In the genomic region with DNA sequence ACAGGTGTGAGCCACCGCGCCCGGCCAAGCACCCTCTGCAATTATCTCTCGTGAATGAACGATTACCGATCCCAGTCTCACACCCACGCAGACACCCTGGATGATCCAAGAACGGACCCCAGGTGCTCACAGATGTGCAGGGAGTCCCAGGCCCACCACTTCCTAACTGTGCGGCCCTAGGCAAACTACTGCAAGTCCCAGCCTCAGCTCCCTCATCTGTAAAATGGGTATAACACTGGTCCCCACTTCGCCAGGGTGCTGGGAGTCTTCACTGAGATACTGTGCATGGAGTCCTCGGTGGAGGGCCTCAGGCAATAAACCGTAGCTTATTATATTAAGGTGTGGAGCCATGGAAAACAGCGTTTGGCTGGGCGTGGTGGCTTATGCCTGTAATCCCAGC, we compare ENCODE assay signal across 26 cellular contexts.
"Had no signal": no experiment of that assay in that cellular context is flagged by ENCODE, and none has a peak within 500 bp of the region (broad histone marks: within the 10 kb centered on the region; RNA-seq: fewer than 3 reads in every experiment).

No MANE protein-coding gene starts in this region.

- H3K27ac ChIP-seq: brain microvascular endothelial cell, cardiac muscle cell had no signal

- H3K4me3 ChIP-seq: cardiac muscle cell had no signal

- FAIRE-seq: TTC549 had no signal

- H3K4me3 Mint-ChIP-seq: activated CD4-positive, alpha-beta memory T cell treated with anti-CD3 and anti-CD28 coated beads, Interleukin-2, amount 10 ng/mL, durations not matched to agents 7 days and 5 days; activated CD4-positive, alpha-beta T cell treated with anti-CD3 and anti-CD28 coated beads for 36 hours; activated naive CD4-positive, alpha-beta T cell treated with anti-CD3 and anti-CD28 coated beads, Interleukin-2, amount 10 ng/mL, durations not matched to agents 7 days and 5 days; activated naive CD8-positive, alpha-beta T cell treated with anti-CD3 and anti-CD28 coated beads for 36 hours; T-helper 1 cell treated with Interleukin-12 subunit alpha and Interleukin-12 subunit beta and Interleukin-4 antibody, amounts not matched to agents 30 μg/mL and 1 μg/mL, for 36 hours had no signal

- H3K9me3 Mint-ChIP-seq: activated CD4-positive, alpha-beta memory T cell treated with anti-CD3 and anti-CD28 coated beads, Interleukin-2, amount 10 ng/mL, durations not matched to agents 7 days and 5 days; activated naive CD4-positive, alpha-beta T cell treated with anti-CD3 and anti-CD28 coated beads, Interleukin-2, amount 10 ng/mL, durations not matched to agents 7 days and 5 days; activated naive CD8-positive, alpha-beta T cell treated with anti-CD3 and anti-CD28 coated beads for 36 hours; activated T-helper 2 cell treated with anti-CD3 and anti-CD28 coated beads, Interferon-gamma antibody, Interleukin-2, Interleukin-4, amounts not matched to agents 10 μg/mL and 5 μg/mL and 100 μg/mL, durations not matched to agents 14 hours and 24 hours and 36 hours; T-helper 1 cell treated with Interleukin-12 subunit alpha and Interleukin-12 subunit beta and Interleukin-4 antibody, amounts not matched to agents 30 μg/mL and 1 μg/mL, for 36 hours had no signal

- H3K27me3 ChIP-seq: brain microvascular endothelial cell, cardiac muscle cell had no signal

- H3K4me1 Mint-ChIP-seq: activated CD4-positive, alpha-beta memory T cell treated with anti-CD3 and anti-CD28 coated beads, Interleukin-2, amount 10 ng/mL, durations not matched to agents 7 days and 5 days; activated CD4-positive, alpha-beta T cell treated with anti-CD3 and anti-CD28 coated beads for 36 hours; activated naive CD4-positive, alpha-beta T cell treated with anti-CD3 and anti-CD28 coated beads, Interleukin-2, amount 10 ng/mL, durations not matched to agents 7 days and 5 days; activated naive CD8-positive, alpha-beta T cell treated with anti-CD3 and anti-CD28 coated beads for 36 hours had no signal

- H3K36me3 ChIP-seq: brain microvascular endothelial cell, cardiac muscle cell had no signal

- H3K36me3 Mint-ChIP-seq: activated naive CD4-positive, alpha-beta T cell treated with anti-CD3 and anti-CD28 coated beads, Interleukin-2, amount 10 ng/mL, durations not matched to agents 7 days and 5 days; activated naive CD8-positive, alpha-beta T cell treated with anti-CD3 and anti-CD28 coated beads for 36 hours had no signal

- DNase-seq: activated CD4-positive, alpha-beta memory T cell treated with anti-CD3 and anti-CD28 coated beads, Interleukin-2, amount 10 ng/mL, durations not matched to agents 7 days and 5 days; activated CD4-positive, alpha-beta T cell treated with anti-CD3 and anti-CD28 coated beads for 36 hours; activated CD4-positive, alpha-beta T cell treated with anti-CD3 and anti-CD28 coated beads, Interleukin-2, amount 50 U/mL, for 1 hour; activated gamma-delta T cell treated with Interleukin-2 at 50 U/mL for 16 hours; activated naive CD4-positive, alpha-beta T cell treated with anti-CD3 and anti-CD28 coated beads, Interleukin-2, amount 10 ng/mL, durations not matched to agents 7 days and 5 days; activated naive CD8-positive, alpha-beta T cell treated with anti-CD3 and anti-CD28 coated beads for 36 hours; activated T-cell treated with anti-CD3 and anti-CD28 coated beads for 4 hours; activated T-cell treated with anti-CD3 and anti-CD28 coated beads, Interleukin-2, amount 50 U/mL, for 48 hours; brain microvascular endothelial cell; Kasumi-1; NCI-H1048; NCI-H1694; NCI-H2029; NCI-H2107; NCI-H345; NCI-H510A; NCI-H526 treated with DMSO at 0.1 percent for 48 hours; NCI-H82; NK-92 treated with Interleukin-12 subunit alpha and Interleukin-12 subunit beta, amount 100 ng/mL, for 24 hours; PC-3; SHP77 treated with DMSO at 0.1 percent for 48 hours; T1000 had no signal

- H3K27me3 Mint-ChIP-seq: activated CD4-positive, alpha-beta memory T cell treated with anti-CD3 and anti-CD28 coated beads, Interleukin-2, amount 10 ng/mL, durations not matched to agents 7 days and 5 days; activated CD4-positive, alpha-beta T cell treated with anti-CD3 and anti-CD28 coated beads for 36 hours; activated naive CD8-positive, alpha-beta T cell treated with anti-CD3 and anti-CD28 coated beads for 36 hours had no signal

- H3K27ac Mint-ChIP-seq: activated CD4-positive, alpha-beta memory T cell treated with anti-CD3 and anti-CD28 coated beads, Interleukin-2, amount 10 ng/mL, durations not matched to agents 7 days and 5 days; activated CD4-positive, alpha-beta T cell treated with anti-CD3 and anti-CD28 coated beads for 36 hours; activated naive CD4-positive, alpha-beta T cell treated with anti-CD3 and anti-CD28 coated beads, Interleukin-2, amount 10 ng/mL, durations not matched to agents 7 days and 5 days; activated naive CD8-positive, alpha-beta T cell treated with anti-CD3 and anti-CD28 coated beads for 36 hours; activated T-helper 2 cell treated with anti-CD3 and anti-CD28 coated beads, Interferon-gamma antibody, Interleukin-2, Interleukin-4, amounts not matched to agents 10 μg/mL and 5 μg/mL and 100 μg/mL, durations not matched to agents 14 hours and 24 hours and 36 hours; T-helper 1 cell treated with Interleukin-12 subunit alpha and Interleukin-12 subunit beta and Interleukin-4 antibody, amounts not matched to agents 30 μg/mL and 1 μg/mL, for 36 hours had no signal

- ATAC-seq: activated CD4-positive, alpha-beta T cell treated with anti-CD3 and anti-CD28 coated beads for 36 hours; PC-3 had no signal
